Comparison of ENCODE assay signal across 8 cellular contexts in the genomic region with DNA sequence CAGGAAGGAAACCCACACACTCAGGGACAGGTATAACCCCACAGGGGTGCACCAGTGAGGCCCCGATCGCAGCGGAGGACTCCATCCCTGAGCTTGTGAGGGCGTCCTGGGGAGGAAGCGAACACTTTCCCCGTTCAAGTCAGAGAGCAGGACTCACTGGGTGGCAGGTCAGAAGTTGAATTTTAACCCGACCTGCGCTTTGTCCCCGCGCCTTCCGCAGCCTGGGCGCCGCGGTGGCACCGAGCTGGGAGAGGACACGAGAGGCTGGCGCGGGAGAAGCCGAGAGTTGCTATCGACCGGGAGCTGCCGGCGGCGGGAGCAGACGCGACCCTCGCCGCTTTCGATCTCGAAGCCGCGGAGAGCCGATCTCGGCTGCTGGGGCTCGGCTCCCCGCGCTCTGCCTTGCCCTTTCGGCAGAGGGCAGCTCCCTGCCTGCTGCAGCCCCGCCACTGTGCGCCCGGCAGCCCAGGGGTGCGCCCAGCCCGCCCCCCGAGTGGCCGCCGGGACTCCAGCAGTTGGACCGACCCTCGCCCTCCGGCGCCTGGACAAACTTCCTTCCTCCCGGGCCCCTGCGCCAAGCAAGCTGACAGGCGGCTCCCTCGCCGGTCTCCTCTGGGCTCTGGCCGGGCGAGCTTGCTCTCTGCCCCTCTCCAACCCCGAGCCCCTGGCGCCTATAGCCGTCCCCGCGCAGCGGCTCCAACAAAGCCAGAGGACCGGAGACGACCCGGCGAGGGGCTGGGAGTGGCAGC. TPM values are rescaled to one million over a fixed set of nuclear protein-coding genes. Genes with fewer than 3 reads are reported as not detected.
DNase-seq lines count a peak whose midpoint lies in the region; ATAC-seq and TF ChIP-seq lines count a peak whose summit lies in the region.

No MANE protein-coding gene starts in this region.

- CTCF ChIA-PET in activated CD4-positive, alpha-beta T cell treated with anti-CD3 and anti-CD28 coated beads for 36 hours (lab: Charles Lee) = no interaction called here

- no peaks in the 10 kb centered on the region for H3K27me3 ChIP-seq in neuron (ENCODE audit: insufficient read depth, low read length)

- peaks cover 17% of the 10 kb centered on the region for H3K4me1 ChIP-seq in neuron (ENCODE audit: insufficient read depth, low read length)

- H3K9me3 ChIP-seq in neuron (ENCODE audit: low read length) = no peaks in the 10 kb centered on the region

- H3K4me3 ChIP-seq in neuron (ENCODE audit: low read length) = peak overlapping the region; percentile 76

- intact Hi-C loops in activated CD4-positive, alpha-beta T cell treated with anti-CD3 and anti-CD28 coated beads for 36 hours (cut with DNase I, micrococcal nuclease) = no loop called here

- POLR2A ChIA-PET in activated CD4-positive, alpha-beta T cell treated with anti-CD3 and anti-CD28 coated beads for 36 hours (lab: Charles Lee) = no interaction called here

- H3K36me3 Mint-ChIP-seq in activated CD4-positive, alpha-beta T cell treated with anti-CD3 and anti-CD28 coated beads for 36 hours (ENCODE audit: low read depth) = no peaks in the 10 kb centered on the region

- peak; percentile 47 for ATAC-seq in HG03457 (IDR thresholded peaks at IDR 0.05; ENCODE audit: unreplicated experiment)
- ATAC-seq in activated CD4-positive, alpha-beta T cell treated with anti-CD3 and anti-CD28 coated beads for 36 hours = no peak

- H3K27ac Mint-ChIP-seq in activated CD4-positive, alpha-beta T cell treated with anti-CD3 and anti-CD28 coated beads for 36 hours = no peak overlapping the region

- H3K27me3 Mint-ChIP-seq in activated CD4-positive, alpha-beta T cell treated with anti-CD3 and anti-CD28 coated beads for 36 hours = peaks cover 30% of the 10 kb centered on the region

- no peak overlapping the region for H3K4me3 Mint-ChIP-seq in activated CD4-positive, alpha-beta T cell treated with anti-CD3 and anti-CD28 coated beads for 36 hours

- TF ChIP-seq CTCF in GM20000 (IDR thresholded peaks at IDR 0.05; ENCODE audit: extremely low read depth, missing control alignments) = no peak

- H3K36me3 ChIP-seq in neuron (ENCODE audit: insufficient read depth, low read length) = no peaks in the 10 kb centered on the region

- peak overlapping the region; percentile 90 for H2AFZ ChIP-seq in neuron (ENCODE audit: low read depth, low read length)

- peak; percentile 26 for DNase-seq in GM04503 (ENCODE audit: low read depth)
- DNase-seq in GM20000 (ENCODE audit: low spot score) = peak; percentile 51
- DNase-seq in T1000 (lab: John Stamatoyannopoulos, UW) = peak; percentile 40
- DNase-seq in globus pallidus (ENCODE audit: low spot score) = peak; percentile 7
- DNase-seq in activated CD4-positive, CD25-positive, alpha-beta regulatory T cell (lab: John Stamatoyannopoulos, UW) = no peak
- DNase-seq in activated CD4-positive, alpha-beta T cell treated with anti-CD3 and anti-CD28 coated beads for 36 hours = no peak

- H3K9me3 Mint-ChIP-seq in activated CD4-positive, alpha-beta T cell treated with anti-CD3 and anti-CD28 coated beads for 36 hours (ENCODE audit: low read depth) = no peaks in the 10 kb centered on the region

- H3K4me1 Mint-ChIP-seq in activated CD4-positive, alpha-beta T cell treated with anti-CD3 and anti-CD28 coated beads for 36 hours = no peaks in the 10 kb centered on the region

RNA-seq across cellular contexts. Expression of gene LIN7A, which starts 0.9 kb away (rescaled TPM):
- total RNA-seq in activated CD4-positive, alpha-beta T cell treated with anti-CD3 and anti-CD28 coated beads for 36 hours = not detected

Comparison
In these comparisons a context has a peak if more than half of its experiments do, and no peak if none do; other contexts are left out.
1. DNase-seq: peak in GM04503 (single experiment), GM20000 (single experiment), T1000 (single experiment) and globus pallidus (single experiment); none in activated CD4-positive, CD25-positive, alpha-beta regulatory T cell (0 of 4) and activated CD4-positive, alpha-beta T cell treated with anti-CD3 and anti-CD28 coated beads for 36 hours (single experiment).